In the genomic region with DNA sequence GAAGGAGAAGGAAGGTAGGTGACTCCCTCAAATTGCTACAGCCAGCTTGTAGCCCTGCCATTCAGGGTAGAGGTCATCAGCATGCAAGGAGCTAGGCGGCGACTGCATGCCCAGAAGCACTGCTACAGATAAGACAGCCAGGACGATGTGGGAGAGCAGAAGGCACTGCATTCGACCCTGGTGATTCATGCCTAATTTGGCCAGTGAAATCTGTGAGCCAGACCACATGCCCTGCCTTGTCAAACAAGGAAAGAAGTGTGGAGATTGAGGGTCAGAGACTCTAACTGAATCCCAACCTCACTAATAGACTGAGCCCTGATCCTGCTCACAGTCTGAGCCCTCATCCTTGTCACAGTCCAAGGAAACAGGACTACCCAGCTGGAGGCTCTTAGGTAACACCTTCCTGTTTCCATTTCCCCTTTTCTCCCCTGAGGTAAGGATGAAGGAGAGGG, we compare ENCODE assay signal across 10 cellular contexts.
DNase-seq lines count a peak whose midpoint lies in the region; TF ChIP-seq lines count a peak whose summit lies in the region.
"Had no signal": no experiment of that assay in that cellular context is flagged by ENCODE, and none has a peak within 500 bp of the region (broad histone marks: within the 10 kb centered on the region; RNA-seq: fewer than 3 reads in every experiment).

No MANE protein-coding gene starts in this region.

- H3K9me2 ChIP-seq in OCI-LY7 (ENCODE audit: insufficient read depth, low read length): no peaks in the 10 kb centered on the region

- in situ Hi-C loops in astrocyte of the spinal cord (cut with HindIII; ENCODE audit: low sequenced_read_pairs): no loop called here

- DNase-seq in EL (peak; percentile 83), LoVo (ENCODE audit: low spot score) (peak; percentile 73), astrocyte of the spinal cord (ENCODE audit: low read depth, low spot score) (peak; percentile 59), mucosa of gallbladder (ENCODE audit: low spot score) (peak; percentile 60), OCI-LY7 (ENCODE audit: low spot score) (no peak), posterior cingulate gyrus (no peak), NCI-H345 treated with DMSO at 0.1 percent for 48 hours (lab: John Stamatoyannopoulos, UW; ENCODE audit: unreplicated experiment) (no peak)
- no peak for DNase-seq in effector memory CD4-positive, alpha-beta T cell
- DNase-seq: NCI-H187 had no signal

- H3K4me1 ChIP-seq in OCI-LY7 (ENCODE audit: insufficient read depth, low read length, poor library complexity, severe bottlenecking): peaks cover 19% of the 10 kb centered on the region
- no peaks in the 10 kb centered on the region for H3K4me1 ChIP-seq in effector memory CD4-positive, alpha-beta T cell (ENCODE audit: control insufficient read depth, insufficient read depth, low read length, poor library complexity, severe bottlenecking)

- H3K27ac ChIP-seq in OCI-LY7 (ENCODE audit: low read depth, low read length, poor library complexity, severe bottlenecking): no peak overlapping the region
- H3K27ac ChIP-seq in effector memory CD4-positive, alpha-beta T cell (ENCODE audit: insufficient read depth, low read length, poor library complexity, severe bottlenecking): no peak overlapping the region
- H3K27ac ChIP-seq: right lobe of liver had no signal

- POLR2A ChIA-PET in OCI-LY7 (lab: Charles Lee): no interaction called here

- no peak overlapping the region for H3K4me2 ChIP-seq in OCI-LY7 (ENCODE audit: low read length)

- H3K36me3 ChIP-seq in OCI-LY7 (ENCODE audit: insufficient read depth, low read length): no peaks in the 10 kb centered on the region
- no peaks in the 10 kb centered on the region for H3K36me3 ChIP-seq in effector memory CD4-positive, alpha-beta T cell (ENCODE audit: control insufficient read depth, insufficient read depth, low read length)
- H3K36me3 ChIP-seq: right lobe of liver had no signal

- no peaks in the 10 kb centered on the region for H3K79me2 ChIP-seq in OCI-LY7 (ENCODE audit: insufficient read depth, low read depth, low read length)

- H2AFZ ChIP-seq in OCI-LY7 (ENCODE audit: low read length): no peak overlapping the region

- intact Hi-C loops in OCI-LY7 (cut with micrococcal nuclease; ENCODE audit: unreplicated experiment) (loop anchor here (10.0 kb wide), 1 partner anchor 231 kb away; no protein-coding TSS in a partner anchor), posterior cingulate gyrus (cut with DNase I) (no loop called here)

- no peaks in the 10 kb centered on the region for H4K20me1 ChIP-seq in OCI-LY7 (ENCODE audit: insufficient read depth, low read length)

- H3K4me3 ChIP-seq in astrocyte of the spinal cord (ENCODE audit: low read depth, low read length): no peak overlapping the region
- H3K4me3 ChIP-seq in OCI-LY7 (ENCODE audit: low read depth, low read length, poor library complexity, severe bottlenecking): no peak overlapping the region
- H3K4me3 ChIP-seq in effector memory CD4-positive, alpha-beta T cell (ENCODE audit: insufficient read depth, low read depth, low read length, poor library complexity, severe bottlenecking): no peak overlapping the region
- H3K4me3 ChIP-seq: right lobe of liver had no signal

- no peaks in the 10 kb centered on the region for H3K9me3 ChIP-seq in OCI-LY7 (ENCODE audit: low read length)
- no peaks in the 10 kb centered on the region for H3K9me3 ChIP-seq in effector memory CD4-positive, alpha-beta T cell (ENCODE audit: control insufficient read depth, low read length)
- H3K9me3 ChIP-seq: right lobe of liver had no signal

- no TSS peak for BruUV-seq in OCI-LY7 (replicated peaks; lab: Mats Ljungman, UMichigan)

- CTCF ChIA-PET in OCI-LY7 (lab: Charles Lee; ENCODE audit: unreplicated experiment): no interaction called here

- no peaks in the 10 kb centered on the region for H3K27me3 ChIP-seq in effector memory CD4-positive, alpha-beta T cell (replicated peaks; ENCODE audit: control insufficient read depth, insufficient read depth, low read length, poor library complexity, severe bottlenecking)
- H3K27me3 ChIP-seq: right lobe of liver had no signal

- TF ChIP-seq CTCF in astrocyte of the spinal cord (IDR thresholded peaks at IDR 0.05; ENCODE audit: low read depth, low read length) (no peak), OCI-LY7 (conservative IDR thresholded peaks at IDR 0.05; ENCODE audit: low read length) (no peak)

Comparison
In these comparisons a context has a peak if more than half of its experiments do, and no peak if none do; other contexts are left out.
1. DNase-seq: peak in EL (single experiment), LoVo (single experiment), astrocyte of the spinal cord (single experiment) and mucosa of gallbladder (single experiment); none in OCI-LY7 (single experiment), effector memory CD4-positive, alpha-beta T cell (0 of 3), posterior cingulate gyrus (0 of 10) and NCI-H345 treated with DMSO at 0.1 percent for 48 hours (single experiment).